ENCODE assay signal across 17 cellular contexts in genomic region chr6:163319609-163320366, GRCh38.
"Had no signal": no experiment of that assay in that cellular context is flagged by ENCODE, and none has a peak within 500 bp of the region (broad histone marks: within the 10 kb centered on the region; RNA-seq: fewer than 3 reads in every experiment).

No MANE protein-coding gene starts in this region.

- DNase-seq: activated CD4-positive, alpha-beta T cell treated with anti-CD3 and anti-CD28 coated beads for 1 hour; activated CD4-positive, alpha-beta T cell treated with anti-CD3 and anti-CD28 coated beads, Interleukin-2, amount 50 U/mL, for 48 hours; activated CD8-positive, alpha-beta memory T cell treated with anti-CD3 and anti-CD28 coated beads, Interleukin-2, amount 10 ng/mL, durations not matched to agents 7 days and 5 days; activated effector memory CD4-positive, alpha-beta T cell treated with Interleukin-2 at 50 U/mL for 16 hours; activated T-cell treated with anti-CD3 and anti-CD28 coated beads, Interleukin-2, amount 50 U/mL, for 24 hours; brain microvascular endothelial cell; esophagus squamous epithelium; foreskin fibroblast; left lung; mesendoderm; nephron progenitor cell; stimulated activated CD4-positive, alpha-beta T cell treated with anti-CD3 and anti-CD28 coated beads, Interleukin-4, amount 100 ng/mL, for 4 hours; stomach; SW 1271; transverse colon had no signal

- H3K27ac Mint-ChIP-seq: activated CD8-positive, alpha-beta memory T cell treated with anti-CD3 and anti-CD28 coated beads, Interleukin-2, amount 10 ng/mL, durations not matched to agents 7 days and 5 days; activated naive CD4-positive, alpha-beta T cell treated with anti-CD3 and anti-CD28 coated beads, Interleukin-2, amount 50 U/mL, for 24 hours; activated T-cell treated with anti-CD3 and anti-CD28 coated beads, Interleukin-2, amount 50 U/mL, for 24 hours; nephron progenitor cell; T-helper 2 cell treated with Interferon-gamma antibody and Interleukin-4, amounts not matched to agents 5 μg/mL and 100 μg/mL, for 36 hours had no signal

- ATAC-seq: activated CD8-positive, alpha-beta memory T cell treated with anti-CD3 and anti-CD28 coated beads, Interleukin-2, amount 10 ng/mL, durations not matched to agents 7 days and 5 days; left lung had no signal

- H3K27ac ChIP-seq: brain microvascular endothelial cell, esophagus squamous epithelium, stomach, transverse colon had no signal

- H3K9me3 ChIP-seq: esophagus squamous epithelium, left lung, stomach, transverse colon had no signal

- H3K4me3 Mint-ChIP-seq: activated CD8-positive, alpha-beta memory T cell treated with anti-CD3 and anti-CD28 coated beads, Interleukin-2, amount 10 ng/mL, durations not matched to agents 7 days and 5 days; activated naive CD4-positive, alpha-beta T cell treated with anti-CD3 and anti-CD28 coated beads, Interleukin-2, amount 50 U/mL, for 24 hours; activated T-cell treated with anti-CD3 and anti-CD28 coated beads, Interleukin-2, amount 50 U/mL, for 24 hours; nephron progenitor cell; T-helper 2 cell treated with Interferon-gamma antibody and Interleukin-4, amounts not matched to agents 5 μg/mL and 100 μg/mL, for 36 hours had no signal

- H3K4me3 ChIP-seq: esophagus squamous epithelium, left lung, stomach, transverse colon had no signal

- H3K27me3 ChIP-seq: brain microvascular endothelial cell, esophagus squamous epithelium, left lung, stomach, transverse colon had no signal

- H3K4me1 Mint-ChIP-seq: activated CD8-positive, alpha-beta memory T cell treated with anti-CD3 and anti-CD28 coated beads, Interleukin-2, amount 10 ng/mL, durations not matched to agents 7 days and 5 days; activated naive CD4-positive, alpha-beta T cell treated with anti-CD3 and anti-CD28 coated beads, Interleukin-2, amount 50 U/mL, for 24 hours had no signal

- H3K9me3 Mint-ChIP-seq: activated naive CD4-positive, alpha-beta T cell treated with anti-CD3 and anti-CD28 coated beads, Interleukin-2, amount 50 U/mL, for 24 hours; activated T-cell treated with anti-CD3 and anti-CD28 coated beads, Interleukin-2, amount 50 U/mL, for 24 hours; nephron progenitor cell; T-helper 2 cell treated with Interferon-gamma antibody and Interleukin-4, amounts not matched to agents 5 μg/mL and 100 μg/mL, for 36 hours had no signal

- H3K36me3 Mint-ChIP-seq: activated CD8-positive, alpha-beta memory T cell treated with anti-CD3 and anti-CD28 coated beads, Interleukin-2, amount 10 ng/mL, durations not matched to agents 7 days and 5 days; activated naive CD4-positive, alpha-beta T cell treated with anti-CD3 and anti-CD28 coated beads, Interleukin-2, amount 50 U/mL, for 24 hours had no signal

- H3K4me1 ChIP-seq: esophagus squamous epithelium, transverse colon had no signal

- H3K36me3 ChIP-seq: brain microvascular endothelial cell, esophagus squamous epithelium, left lung, stomach, transverse colon had no signal
